Comparison of ENCODE assay signal across 32 cellular contexts in genomic region chr13:63337041-63337440, GRCh38.
"Had no signal": no experiment of that assay in that cellular context is flagged by ENCODE, and none has a peak within 500 bp of the region (broad histone marks: within the 10 kb centered on the region; RNA-seq: fewer than 3 reads in every experiment).

No MANE protein-coding gene starts in this region.

- H3K9me3 ChIP-seq: adrenal gland, body of pancreas, colonic mucosa had no signal

- H3K4me1 Mint-ChIP-seq: activated B cell treated with CpG ODN at 0.5 μM for 24 hours; activated CD4-positive, alpha-beta T cell treated with anti-CD3 and anti-CD28 coated beads for 36 hours; activated CD4-positive, alpha-beta T cell treated with anti-CD3 and anti-CD28 coated beads, Interleukin-2, amount 10 ng/mL, durations not matched to agents 24 days and 14 days; activated CD8-positive, alpha-beta memory T cell treated with anti-CD3 and anti-CD28 coated beads, Interleukin-2, amount 10 ng/mL, durations not matched to agents 7 days and 5 days; activated naive CD4-positive, alpha-beta T cell treated with anti-CD3 and anti-CD28 coated beads, Interleukin-2, amount 50 U/mL, for 24 hours; activated naive CD8-positive, alpha-beta T cell treated with anti-CD3 and anti-CD28 coated beads for 36 hours; activated naive CD8-positive, alpha-beta T cell treated with anti-CD3 and anti-CD28 coated beads, Interleukin-2, amount 50 U/mL, for 24 hours; T-helper 17 cell had no signal

- H3K27me3 Mint-ChIP-seq: activated B cell treated with CpG ODN at 0.5 μM for 24 hours; activated CD4-positive, alpha-beta memory T cell treated with anti-CD3 and anti-CD28 coated beads for 36 hours; activated CD4-positive, alpha-beta T cell treated with anti-CD3 and anti-CD28 coated beads for 36 hours; activated CD4-positive, alpha-beta T cell treated with anti-CD3 and anti-CD28 coated beads, Interleukin-2, amount 10 ng/mL, durations not matched to agents 24 days and 14 days; activated CD8-positive, alpha-beta memory T cell treated with anti-CD3 and anti-CD28 coated beads, Interleukin-2, amount 10 ng/mL, durations not matched to agents 7 days and 5 days; activated naive CD4-positive, alpha-beta T cell treated with anti-CD3 and anti-CD28 coated beads, Interleukin-2, amount 50 U/mL, for 24 hours; activated naive CD8-positive, alpha-beta T cell treated with anti-CD3 and anti-CD28 coated beads for 36 hours; activated naive CD8-positive, alpha-beta T cell treated with anti-CD3 and anti-CD28 coated beads, Interleukin-2, amount 50 U/mL, for 24 hours; T-helper 17 cell had no signal

- H3K27me3 ChIP-seq: adrenal gland, body of pancreas, colonic mucosa, esophagus squamous epithelium had no signal

- DNase-seq: activated B cell treated with CpG ODN at 0.5 μM for 24 hours; activated CD4-positive, alpha-beta memory T cell treated with anti-CD3 and anti-CD28 coated beads for 36 hours; activated CD4-positive, alpha-beta T cell treated with anti-CD3 and anti-CD28 coated beads for 36 hours; activated CD4-positive, alpha-beta T cell treated with anti-CD3 and anti-CD28 coated beads, Interleukin-2, amount 10 ng/mL, durations not matched to agents 24 days and 14 days; activated CD8-positive, alpha-beta memory T cell treated with anti-CD3 and anti-CD28 coated beads, Interleukin-2, amount 10 ng/mL, durations not matched to agents 7 days and 5 days; activated CD8-positive, alpha-beta memory T cell treated with anti-CD3 and anti-CD28 coated beads, Interleukin-2, amount 50 U/mL, for 4 hours; activated CD8-positive, alpha-beta T cell treated with anti-CD3 and anti-CD28 coated beads, Interleukin-2, amount 10 ng/mL, durations not matched to agents 7 days and 5 days; activated effector memory CD4-positive, alpha-beta T cell treated with anti-CD3 and anti-CD28 coated beads, Interleukin-2, amount 50 U/mL, for 16 hours; activated naive CD4-positive, alpha-beta T cell treated with anti-CD3 and anti-CD28 coated beads for 36 hours; activated naive CD8-positive, alpha-beta T cell treated with anti-CD3 and anti-CD28 coated beads for 36 hours; activated naive CD8-positive, alpha-beta T cell treated with anti-CD3 and anti-CD28 coated beads, Interleukin-2, amount 50 U/mL, for 24 hours; activated T-cell treated with anti-CD3 and anti-CD28 coated beads, Interleukin-2, amount 50 U/mL, for 1 hour; activated T-cell treated with anti-CD3 and anti-CD28 coated beads, Interleukin-2, amount 50 U/mL, for 48 hours; adrenal gland; amygdala; aorta; body of pancreas; caudate nucleus; colonic mucosa; effector CD8-positive, alpha-beta T cell; esophagus squamous epithelium; foreskin melanocyte; T-helper 1 cell; T-helper 17 cell; T1000; WERI-Rb-1 had no signal

- H3K36me3 ChIP-seq: adrenal gland, colonic mucosa, esophagus squamous epithelium, WERI-Rb-1 had no signal

- H3K9me3 Mint-ChIP-seq: activated CD4-positive, alpha-beta T cell treated with anti-CD3 and anti-CD28 coated beads, Interleukin-2, amount 10 ng/mL, durations not matched to agents 24 days and 14 days had no signal

- ATAC-seq: activated CD4-positive, alpha-beta T cell treated with anti-CD3 and anti-CD28 coated beads for 36 hours; activated CD4-positive, CD25-positive, alpha-beta regulatory T cell treated with anti-CD3 and anti-CD28 coated beads, Interleukin-2, amount 50 U/mL, for 24 hours; activated CD8-positive, alpha-beta memory T cell treated with anti-CD3 and anti-CD28 coated beads, Interleukin-2, amount 10 ng/mL, durations not matched to agents 7 days and 5 days; activated CD8-positive, alpha-beta T cell treated with anti-CD3 and anti-CD28 coated beads, Interleukin-2, amount 10 ng/mL, durations not matched to agents 7 days and 5 days; activated naive CD8-positive, alpha-beta T cell treated with anti-CD3 and anti-CD28 coated beads, Interleukin-2, amount 50 U/mL, for 24 hours; body of pancreas; T-helper 17 cell had no signal

- H3K4me3 ChIP-seq: adrenal gland, body of pancreas, colonic mucosa, esophagus squamous epithelium had no signal

- H3K27ac Mint-ChIP-seq: activated B cell treated with CpG ODN at 0.5 μM for 24 hours; activated CD4-positive, alpha-beta memory T cell treated with anti-CD3 and anti-CD28 coated beads for 36 hours; activated CD4-positive, alpha-beta T cell treated with anti-CD3 and anti-CD28 coated beads for 36 hours; activated CD4-positive, alpha-beta T cell treated with anti-CD3 and anti-CD28 coated beads, Interleukin-2, amount 10 ng/mL, durations not matched to agents 24 days and 14 days; activated CD8-positive, alpha-beta memory T cell treated with anti-CD3 and anti-CD28 coated beads, Interleukin-2, amount 10 ng/mL, durations not matched to agents 7 days and 5 days; activated CD8-positive, alpha-beta T cell treated with anti-CD3 and anti-CD28 coated beads, Interleukin-2, amount 10 ng/mL, durations not matched to agents 7 days and 5 days; activated naive CD4-positive, alpha-beta T cell treated with anti-CD3 and anti-CD28 coated beads for 36 hours; activated naive CD4-positive, alpha-beta T cell treated with anti-CD3 and anti-CD28 coated beads, Interleukin-2, amount 50 U/mL, for 24 hours; activated naive CD8-positive, alpha-beta T cell treated with anti-CD3 and anti-CD28 coated beads for 36 hours; activated naive CD8-positive, alpha-beta T cell treated with anti-CD3 and anti-CD28 coated beads, Interleukin-2, amount 50 U/mL, for 24 hours; activated T-helper 1 cell treated with anti-CD3 and anti-CD28 coated beads, Interleukin-12 subunit alpha, Interleukin-12 subunit beta, Interleukin-2, Interleukin-4 antibody, amounts not matched to agents 30 ng/mL and 10 ng/mL and 1 ng/mL, durations not matched to agents 14 hours and 24 hours and 36 hours; activated T-helper 2 cell treated with anti-CD3 and anti-CD28 coated beads, Interferon-gamma antibody, Interleukin-2, Interleukin-4, amounts not matched to agents 10 μg/mL and 5 μg/mL and 100 μg/mL, durations not matched to agents 14 hours and 24 hours and 36 hours; T-helper 17 cell; T-helper 2 cell treated with Interferon-gamma antibody and Interleukin-4, amounts not matched to agents 5 μg/mL and 100 μg/mL, for 36 hours had no signal

- H3K27ac ChIP-seq: adrenal gland, body of pancreas, colonic mucosa, epithelial cell of prostate, esophagus squamous epithelium, WERI-Rb-1 had no signal

- H3K4me3 Mint-ChIP-seq: activated B cell treated with CpG ODN at 0.5 μM for 24 hours; activated CD4-positive, alpha-beta memory T cell treated with anti-CD3 and anti-CD28 coated beads for 36 hours; activated CD4-positive, alpha-beta T cell treated with anti-CD3 and anti-CD28 coated beads for 36 hours; activated CD4-positive, alpha-beta T cell treated with anti-CD3 and anti-CD28 coated beads, Interleukin-2, amount 10 ng/mL, durations not matched to agents 24 days and 14 days; activated CD8-positive, alpha-beta memory T cell treated with anti-CD3 and anti-CD28 coated beads, Interleukin-2, amount 10 ng/mL, durations not matched to agents 7 days and 5 days; activated CD8-positive, alpha-beta T cell treated with anti-CD3 and anti-CD28 coated beads, Interleukin-2, amount 10 ng/mL, durations not matched to agents 7 days and 5 days; activated naive CD4-positive, alpha-beta T cell treated with anti-CD3 and anti-CD28 coated beads for 36 hours; activated naive CD4-positive, alpha-beta T cell treated with anti-CD3 and anti-CD28 coated beads, Interleukin-2, amount 50 U/mL, for 24 hours; activated naive CD8-positive, alpha-beta T cell treated with anti-CD3 and anti-CD28 coated beads for 36 hours; activated naive CD8-positive, alpha-beta T cell treated with anti-CD3 and anti-CD28 coated beads, Interleukin-2, amount 50 U/mL, for 24 hours; activated T-helper 1 cell treated with anti-CD3 and anti-CD28 coated beads, Interleukin-12 subunit alpha, Interleukin-12 subunit beta, Interleukin-2, Interleukin-4 antibody, amounts not matched to agents 30 ng/mL and 10 ng/mL and 1 ng/mL, durations not matched to agents 14 hours and 24 hours and 36 hours; T-helper 17 cell; T-helper 2 cell treated with Interferon-gamma antibody and Interleukin-4, amounts not matched to agents 5 μg/mL and 100 μg/mL, for 36 hours had no signal

- H3K4me1 ChIP-seq: adrenal gland, body of pancreas, colonic mucosa, esophagus squamous epithelium had no signal

- H3K36me3 Mint-ChIP-seq: activated CD4-positive, alpha-beta memory T cell treated with anti-CD3 and anti-CD28 coated beads for 36 hours; activated CD8-positive, alpha-beta memory T cell treated with anti-CD3 and anti-CD28 coated beads, Interleukin-2, amount 10 ng/mL, durations not matched to agents 7 days and 5 days; activated naive CD4-positive, alpha-beta T cell treated with anti-CD3 and anti-CD28 coated beads, Interleukin-2, amount 50 U/mL, for 24 hours; activated naive CD8-positive, alpha-beta T cell treated with anti-CD3 and anti-CD28 coated beads for 36 hours had no signal
